Comparison of ENCODE assay signal across 1 cellular context in genomic region chr9:98109052-98109451, GRCh38.
A peak's percentile ranks its signal among the peaks of the same experiment; 100 is the strongest.
TF ChIP-seq lines count a peak whose summit lies in the region.

No MANE protein-coding gene starts in this region.

TF ChIP-seq in GM12878, 131 proteins besides CTCF, POLR2A, EP300 and RAD21:
- TF ChIP-seq IRF3 (IDR thresholded peaks at IDR 0.05) (no peak), HDAC2 (IDR thresholded peaks at IDR 0.05) (no peak), KDM1A (IDR thresholded peaks at IDR 0.05; ENCODE audit: borderline replicate concordance) (0 out of 2 replicates have a peak, but pooled peaks have one; percentile 22), SPI1 (IDR thresholded peaks at IDR 0.05; ENCODE audit: borderline replicate concordance, insufficient read depth, low read depth, low read length) (no peak), MLLT1 (IDR thresholded peaks at IDR 0.05) (no peak), ZNF217 (IDR thresholded peaks at IDR 0.05) (peak; percentile 52)
